8 cellular contexts compared by ENCODE assay signal in genomic region chr6:31572041-31572911, GRCh38. TPM values are rescaled to one million over a fixed set of nuclear protein-coding genes. Genes with fewer than 3 reads are reported as not detected.
DNase-seq lines count a peak whose midpoint lies in the region; ATAC-seq, FAIRE-seq and TF ChIP-seq lines count a peak whose summit lies in the region.

A gene with protein sequence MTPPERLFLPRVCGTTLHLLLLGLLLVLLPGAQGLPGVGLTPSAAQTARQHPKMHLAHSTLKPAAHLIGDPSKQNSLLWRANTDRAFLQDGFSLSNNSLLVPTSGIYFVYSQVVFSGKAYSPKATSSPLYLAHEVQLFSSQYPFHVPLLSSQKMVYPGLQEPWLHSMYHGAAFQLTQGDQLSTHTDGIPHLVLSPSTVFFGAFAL (plus strand): TSS chr6:31572289. CDS start chr6:31572743, 454 bp downstream.

- intact Hi-C loops in T-helper 1 cell treated with Interleukin-12 subunit alpha and Interleukin-12 subunit beta and Interleukin-4 antibody, amounts not matched to agents 30 ng/mL and 1 ng/mL, for 36 hours (cut with micrococcal nuclease): loop anchor here (1.0 kb wide), 3 partner anchors 12 to 21 kb away; partner anchors contain the start of gene NCR3
- intact Hi-C loops in body of pancreas (cut with DNase I): no loop called here

- TF ChIP-seq POLR2A in body of pancreas (IDR thresholded peaks at IDR 0.05): no peak

- H3K4me3 ChIP-seq in body of pancreas: no peak within 1 kb of the TSS
- no peak within 1 kb of the TSS for H3K4me3 ChIP-seq in MG63

- ATAC-seq in GM19467 (IDR thresholded peaks at IDR 0.05; ENCODE audit: unreplicated experiment) (peak; percentile 30), body of pancreas (peak; percentile 14), foreskin keratinocyte (no peak)

- DNase-seq in body of pancreas (no peak), caudate nucleus (lab: John Stamatoyannopoulos, UW) (no peak), MG63 (no peak), HTR-8/SVneo (ENCODE audit: insufficient read length, low spot score) (no peak), foreskin keratinocyte (no peak)
- peak; percentile 74 to 77 for DNase-seq in stimulated activated CD8-positive, alpha-beta memory T cell treated with anti-CD3 and anti-CD28 coated beads, Interleukin-7, amount 100 ng/mL, for 4 hours (ENCODE audit: low read depth in 2 of 2)

- H3K27me3 ChIP-seq in body of pancreas: no peaks in the 10 kb centered on the region
- no peaks in the 10 kb centered on the region for H3K27me3 ChIP-seq in MG63
- peaks cover 6% of the 10 kb centered on the region for H3K27me3 ChIP-seq in foreskin keratinocyte

- WGBS in body of pancreas, 2 donors: 63 to 77% methylated on average over 27 of the region's 27 CpGs

- H3K27ac ChIP-seq in body of pancreas (no peak within 1 kb of the TSS), caudate nucleus (ENCODE audit: low read depth, low read length) (no peak within 1 kb of the TSS), foreskin keratinocyte (no peak within 1 kb of the TSS)

- no peaks in the 10 kb centered on the region for H3K9me3 ChIP-seq in body of pancreas
- no peaks in the 10 kb centered on the region for H3K9me3 ChIP-seq in MG63

- no peak for FAIRE-seq in HTR-8/SVneo (lab: Jason Lieb, UNC)

- H3K4me1 ChIP-seq in body of pancreas: no peaks in the 10 kb centered on the region
- no peaks in the 10 kb centered on the region for H3K4me1 ChIP-seq in foreskin keratinocyte

- H3K36me3 ChIP-seq in body of pancreas (replicated peaks in 1 of 2; ENCODE audit: insufficient read depth in 1 of 2, low read depth in 2 of 2) (no peaks in the 10 kb centered on the region), MG63 (no peaks in the 10 kb centered on the region)

- TF ChIP-seq CTCF in body of pancreas (IDR thresholded peaks at IDR 0.05) (no peak), foreskin keratinocyte (conservative IDR thresholded peaks at IDR 0.05) (no peak)

RNA-seq across cellular contexts. Expression of the gene that starts here (rescaled TPM):
- 204 and 212 TPM in 2 replicates for total RNA-seq in T-helper 1 cell treated with Interleukin-12 subunit alpha and Interleukin-12 subunit beta and Interleukin-4 antibody, amounts not matched to agents 30 ng/mL and 1 ng/mL, for 36 hours
- not detected for total RNA-seq in body of pancreas
- not detected in 2 replicates for total RNA-seq in MG63 (2014; rRNA removed; shearing (Covaris generic); ENCODE audit: low replicate concordance)
- not detected in 2 replicates for total RNA-seq in foreskin keratinocyte
- not detected in 2 replicates for polyA plus RNA-seq in foreskin keratinocyte

Comparison
In these comparisons a context has a peak if more than half of its experiments do, and no peak if none do; other contexts are left out.
1. RNA of the gene that starts here (total RNA-seq): 204 to 212 TPM in T-helper 1 cell treated with Interleukin-12 subunit alpha and Interleukin-12 subunit beta and Interleukin-4 antibody, amounts not matched to agents 30 ng/mL and 1 ng/mL, for 36 hours; not detected in foreskin keratinocyte, not detected in body of pancreas and not detected in MG63; every median in the first group is over 100 times any median in the second.
2. Peak in ATAC-seq in body of pancreas; RNA of the gene not detected or under 1 TPM.
3. DNase-seq: peak in stimulated activated CD8-positive, alpha-beta memory T cell treated with anti-CD3 and anti-CD28 coated beads, Interleukin-7, amount 100 ng/mL, for 4 hours (2 of 2); none in body of pancreas (0 of 4), caudate nucleus (0 of 61), MG63 (single experiment), HTR-8/SVneo (single experiment) and foreskin keratinocyte (0 of 2).